In genomic region chr20:58818585-58819285, GRCh38 we compare ENCODE assay signal across 10 cellular contexts. TPM values are rescaled to one million over a fixed set of nuclear protein-coding genes. Genes with fewer than 3 reads are reported as not detected.
DNase-seq lines count a peak whose midpoint lies in the region; TF ChIP-seq lines count a peak whose summit lies in the region.
"Had no signal": no experiment of that assay in that cellular context is flagged by ENCODE, and none has a peak within 500 bp of the region (broad histone marks: within the 10 kb centered on the region; RNA-seq: fewer than 3 reads in every experiment).

No MANE protein-coding gene starts in this region.

- H3K9me3 ChIP-seq in SK-N-MC (ENCODE audit: low read depth, low read length), result no peaks in the 10 kb centered on the region
- no peaks in the 10 kb centered on the region for H3K9me3 ChIP-seq in CD4-positive, alpha-beta memory T cell (ENCODE audit: control insufficient read depth in 1 of 2, low read length in 2 of 2)

- DNase-seq in H4 (ENCODE audit: low spot score) (peak; percentile 95), SK-N-MC (ENCODE audit: low read depth, low spot score) (peak; percentile 45), cardiac fibroblast (ENCODE audit: low read depth in 2 of 2) (peak; percentile 21 to 46), type B pancreatic cell (ENCODE audit: extremely low spot score, unreplicated experiment) (no peak), SK-N-DZ (ENCODE audit: low spot score) (no peak), NCI-H2029 (lab: John Stamatoyannopoulos, UW) (no peak)
- peak; percentile 52 to 59 for DNase-seq in stimulated activated CD4-positive, alpha-beta T cell treated with anti-CD3 and anti-CD28 coated beads, Interleukin-2, amount 100 ng/mL, for 48 hours
- no peak for DNase-seq in CD4-positive, alpha-beta memory T cell
- DNase-seq: effector CD4-positive, alpha-beta T cell had no signal

- H3K4me1 Mint-ChIP-seq in CD4-positive, alpha-beta memory T cell, result no peaks in the 10 kb centered on the region
- no peaks in the 10 kb centered on the region for H3K4me1 Mint-ChIP-seq in type B pancreatic cell (ENCODE audit: unreplicated experiment)
- H3K4me1 Mint-ChIP-seq: mesothelial cell of epicardium had no signal

- H3K4me1 ChIP-seq in CD4-positive, alpha-beta memory T cell (ENCODE audit: insufficient read depth, low read length), result no peaks in the 10 kb centered on the region

- no peak overlapping the region for H3K4me3 Mint-ChIP-seq in CD4-positive, alpha-beta memory T cell
- no peak overlapping the region for H3K4me3 Mint-ChIP-seq in type B pancreatic cell
- H3K4me3 Mint-ChIP-seq: mesothelial cell of epicardium had no signal

- peak overlapping the region in 1 of 7 donors; percentile 55 for H3K27ac Mint-ChIP-seq in CD4-positive, alpha-beta memory T cell
- H3K27ac Mint-ChIP-seq in type B pancreatic cell, result no peak overlapping the region
- H3K27ac Mint-ChIP-seq: mesothelial cell of epicardium had no signal

- no peak overlapping the region for H3K4me3 ChIP-seq in SK-N-MC
- no peak overlapping the region for H3K4me3 ChIP-seq in cardiac fibroblast (replicated peaks in 1 of 2; ENCODE audit: low read depth in 2 of 2, low read length in 2 of 2)
- no peak overlapping the region for H3K4me3 ChIP-seq in CD4-positive, alpha-beta memory T cell (ENCODE audit: low read length in 2 of 2)

- peaks cover 5% of the 10 kb centered on the region in 2 donors for H3K27me3 Mint-ChIP-seq in CD4-positive, alpha-beta memory T cell
- no peaks in the 10 kb centered on the region for H3K27me3 Mint-ChIP-seq in type B pancreatic cell

- no peak for TF ChIP-seq CTCF in cardiac fibroblast (IDR thresholded peaks at IDR 0.05; ENCODE audit: low read depth, low read length)
- TF ChIP-seq CTCF in type B pancreatic cell (conservative IDR thresholded peaks at IDR 0.05), result no peak

- no peaks in the 10 kb centered on the region for H3K36me3 Mint-ChIP-seq in CD4-positive, alpha-beta memory T cell
- H3K36me3 Mint-ChIP-seq in type B pancreatic cell, result peaks cover 3% of the 10 kb centered on the region

- no peaks in the 10 kb centered on the region for H3K27me3 ChIP-seq in CD4-positive, alpha-beta memory T cell (ENCODE audit: insufficient read depth, low read length)

- H3K36me3 ChIP-seq in SK-N-MC (ENCODE audit: insufficient read depth, low read length), result no peaks in the 10 kb centered on the region; the same call in 1 of the 2 replicates
- H3K36me3 ChIP-seq in CD4-positive, alpha-beta memory T cell (ENCODE audit: insufficient read depth, low read length), result no peaks in the 10 kb centered on the region

- POLR2A ChIA-PET in CD4-positive, alpha-beta memory T cell (lab: Charles Lee; ENCODE audit: partially characterized antibody), result no interaction called here

- H3K9me3 Mint-ChIP-seq in CD4-positive, alpha-beta memory T cell, result no peaks in the 10 kb centered on the region
- H3K9me3 Mint-ChIP-seq in type B pancreatic cell, result no peaks in the 10 kb centered on the region

- CTCF ChIA-PET in CD4-positive, alpha-beta memory T cell (lab: Charles Lee; ENCODE audit: partially characterized antibody), result no interaction called here

- H3K9ac ChIP-seq in SK-N-MC (ENCODE audit: insufficient read length), result no peak overlapping the region

- intact Hi-C loops in CD4-positive, alpha-beta memory T cell (cut with micrococcal nuclease), result no loop called here

- peak overlapping the region; percentile 76 for H3K27ac ChIP-seq in SK-N-MC
- H3K27ac ChIP-seq in CD4-positive, alpha-beta memory T cell (ENCODE audit: low read depth, low read length), result no peak overlapping the region

RNA-seq across cellular contexts. Expression of gene GNAS-AS1, which starts 32.0 kb away (rescaled TPM):
- 1.5 and 3.0 TPM in 2 replicates for total RNA-seq in H4 (2014; rRNA removed; shearing (Covaris generic))
- 1 to 10 TPM in 1 of 2 experiments, under 1 TPM in 1; 0.94 to 1.1 TPM for total RNA-seq in CD4-positive, alpha-beta memory T cell
- polyA plus RNA-seq in CD4-positive, alpha-beta memory T cell, result not detected
- 1.7 and 6.1 TPM in 2 replicates for total RNA-seq in type B pancreatic cell (ENCODE audit: low replicate concordance)
- 1.9 and 3.7 TPM in 2 replicates for polyA plus RNA-seq in SK-N-DZ (2014; cell fraction: cytosol; rRNA removed)
- 5.2 and 5.4 TPM in 2 replicates for polyA plus RNA-seq in SK-N-DZ (2014; cell fraction: nucleus; rRNA removed)

RNA-seq across cellular contexts. Expression of gene GNAS, which starts 33.8 kb away (rescaled TPM):
- 886 and 1,032 TPM in 2 replicates for total RNA-seq in H4 (2014; rRNA removed; shearing (Covaris generic))
- total RNA-seq in CD4-positive, alpha-beta memory T cell, result 100 to 1,000 TPM; 641 to 645 TPM
- polyA plus RNA-seq in CD4-positive, alpha-beta memory T cell, result 100 to 1,000 TPM in 1 of 2 donors, 10 to 100 TPM in 1; 70.1 to 184 TPM
- total RNA-seq in type B pancreatic cell (ENCODE audit: low replicate concordance), result 1,005 and 1,406 TPM in 2 replicates
- 1,569 and 1,648 TPM in 2 replicates for polyA plus RNA-seq in SK-N-DZ (2014; cell fraction: cytosol; rRNA removed)
- 749 and 1,124 TPM in 2 replicates for polyA plus RNA-seq in SK-N-DZ (2014; cell fraction: nucleus; rRNA removed)

Comparison
In these comparisons a context has a peak if more than half of its experiments do, and no peak if none do; other contexts are left out.
1. DNase-seq: peak in H4 (single experiment), SK-N-MC (single experiment), cardiac fibroblast (2 of 2) and stimulated activated CD4-positive, alpha-beta T cell treated with anti-CD3 and anti-CD28 coated beads, Interleukin-2, amount 100 ng/mL, for 48 hours (2 of 2); none in CD4-positive, alpha-beta memory T cell (0 of 5), type B pancreatic cell (single experiment), SK-N-DZ (single experiment) and NCI-H2029 (single experiment).